14 cellular contexts compared by ENCODE assay signal in genomic region chr1:15273274-15273673, GRCh38. TPM values are rescaled to one million over a fixed set of nuclear protein-coding genes. Genes with fewer than 3 reads are reported as not detected.
"Had no signal": no experiment of that assay in that cellular context is flagged by ENCODE, and none has a peak within 500 bp of the region (broad histone marks: within the 10 kb centered on the region; RNA-seq: fewer than 3 reads in every experiment).

No MANE protein-coding gene starts in this region.

- H3K4me1 Mint-ChIP-seq: IgD-negative memory B cell had no signal

- H3K9me3 Mint-ChIP-seq: T-cell had no signal

- H3K27ac Mint-ChIP-seq: IgD-negative memory B cell, T-cell had no signal

- H3K4me3 ChIP-seq: K562, PC-9, Peyer's patch, SJSA1 had no signal

- H3K27ac ChIP-seq: HL-60, KMS-11, PC-9, Peyer's patch, SJSA1 had no signal

- H3K4me3 Mint-ChIP-seq: IgD-negative memory B cell, T-cell had no signal

- H3K9me3 ChIP-seq: Peyer's patch, SJSA1, SK-N-SH had no signal

- H3K27me3 ChIP-seq: Peyer's patch, SJSA1 had no signal

- H3K36me3 ChIP-seq: Peyer's patch, SJSA1 had no signal

- DNase-seq: NCI-H2081 treated with DMSO at 0.1 percent for 48 hours; NK-92 treated with Interleukin-12 subunit alpha and Interleukin-12 subunit beta, amount 100 ng/mL, for 24 hours; Right ventricle myocardium superior; SIG-M5 had no signal

- H3K36me3 Mint-ChIP-seq: T-cell had no signal

RNA-seq across cellular contexts. Expression of gene FHAD1, which starts 26.3 kb away (rescaled TPM):
- total RNA-seq: OCI-LY7, Right ventricle myocardium superior had no signal
- polyA plus RNA-seq: IgD-negative memory B cell had no signal
